1 cellular context compared by ENCODE assay signal in genomic region chr22:22117864-22118544, GRCh38.
TF ChIP-seq lines count a peak whose summit lies in the region.

No MANE protein-coding gene starts in this region.

TF ChIP-seq in GM12878, 131 proteins besides CTCF, POLR2A, EP300 and RAD21:
- 0 out of 2 replicates have a peak, but pooled peaks have one; percentile 23 for TF ChIP-seq ZNF687 (IDR thresholded peaks at IDR 0.05)
- TF ChIP-seq DPF2 (IDR thresholded peaks at IDR 0.05): peak; percentile 23; the same call in 1 of the 2 replicates
- TF ChIP-seq NBN (IDR thresholded peaks at IDR 0.05): 0 out of 2 replicates have a peak, but pooled peaks have one; percentile 22
- TF ChIP-seq BHLHE40 (IDR thresholded peaks at IDR 0.05; ENCODE audit: borderline replicate concordance in 1 of 2, low read depth in 2 of 2, low read length in 1 of 2): peak in 1 of 2 experiments; percentile 19; a peak in 1 of 4 replicates
- TF ChIP-seq NKRF (conservative IDR thresholded peaks at IDR 0.05): 0 out of 2 replicates have a peak, but pooled peaks have one; percentile 27
- peak; percentile 63 for TF ChIP-seq IKZF1 (conservative IDR thresholded peaks at IDR 0.05)
